Comparison of ENCODE assay signal across 17 cellular contexts in the genomic region with DNA sequence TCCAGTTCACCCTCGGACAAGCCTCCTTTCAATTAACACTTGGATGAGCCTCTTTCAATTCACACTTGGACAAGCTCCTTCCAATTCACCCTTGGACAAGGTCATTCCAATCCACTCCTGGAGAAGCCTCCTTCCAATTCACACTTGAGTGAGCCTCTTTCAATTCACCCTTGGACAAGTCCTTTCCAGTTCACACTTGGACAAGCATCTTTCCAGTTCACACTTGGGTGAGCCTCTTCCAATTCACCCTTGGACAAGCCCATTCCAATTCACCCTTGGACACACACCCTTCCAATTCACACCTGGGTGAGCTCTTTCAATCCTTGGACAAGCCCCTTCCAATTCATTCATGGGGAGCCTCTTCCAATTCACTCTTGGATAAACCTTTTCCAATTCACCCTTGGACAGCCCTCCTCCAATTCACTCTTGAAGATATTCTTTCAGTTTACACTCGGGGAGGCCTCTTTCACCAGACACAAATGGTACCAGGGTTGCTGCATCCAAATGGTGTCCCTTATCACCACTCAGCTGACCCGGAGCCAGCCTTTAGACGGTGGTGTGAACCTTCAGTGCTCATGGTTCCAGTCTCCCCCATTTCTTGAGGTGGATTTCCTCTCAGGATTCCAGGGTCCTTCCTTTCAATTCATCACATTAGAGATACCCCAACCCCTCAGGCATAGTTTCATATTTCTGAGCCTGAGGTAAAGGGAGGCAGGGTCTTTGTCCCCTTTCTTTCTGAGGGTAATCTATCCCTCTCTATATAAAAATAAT.
"Had no signal": no experiment of that assay in that cellular context is flagged by ENCODE, and none has a peak within 500 bp of the region (broad histone marks: within the 10 kb centered on the region; RNA-seq: fewer than 3 reads in every experiment).

No MANE protein-coding gene starts in this region.

- DNase-seq: activated B cell treated with CpG ODN at 0.5 μM for 24 hours, Kasumi-1, MV-4-11, NCI-H1436 treated with DMSO at 0.1 percent for 48 hours, SIG-M5 had no signal

- H3K4me3 Mint-ChIP-seq: activated B cell treated with CpG ODN at 0.5 μM for 24 hours; activated CD8-positive, alpha-beta T cell treated with anti-CD3 and anti-CD28 coated beads for 36 hours; activated naive CD8-positive, alpha-beta T cell; activated naive CD8-positive, alpha-beta T cell treated with anti-CD3 and anti-CD28 coated beads, Interleukin-2, amount 50 U/mL, for 24 hours; activated T-cell treated with anti-CD3 and anti-CD28 coated beads, Interleukin-2, amount 50 U/mL, for 72 hours; activated T-helper 17 cell treated with anti-CD3 and anti-CD28 coated beads, Interleukin-2, amount 50 U/mL, for 72 hours; T-cell had no signal

- H3K27me3 ChIP-seq: MG63 had no signal

- ATAC-seq: activated CD8-positive, alpha-beta T cell treated with anti-CD3 and anti-CD28 coated beads for 36 hours; activated naive CD8-positive, alpha-beta T cell treated with anti-CD3 and anti-CD28 coated beads, Interleukin-2, amount 50 U/mL, for 24 hours; activated T-helper 17 cell treated with anti-CD3 and anti-CD28 coated beads, Interleukin-2, amount 50 U/mL, for 72 hours; T-cell had no signal

- H2AFZ ChIP-seq: PC-9 had no signal

- H3K36me3 ChIP-seq: MG63 had no signal

- H3K4me3 ChIP-seq: MG63, PC-9 had no signal

- H3K9me3 Mint-ChIP-seq: activated B cell treated with CpG ODN at 0.5 μM for 24 hours; activated CD8-positive, alpha-beta T cell treated with anti-CD3 and anti-CD28 coated beads for 36 hours; activated naive CD8-positive, alpha-beta T cell treated with anti-CD3 and anti-CD28 coated beads, Interleukin-2, amount 50 U/mL, for 24 hours; activated T-cell treated with anti-CD3 and anti-CD28 coated beads, Interleukin-2, amount 50 U/mL, for 72 hours; activated T-helper 17 cell treated with anti-CD3 and anti-CD28 coated beads, Interleukin-2, amount 50 U/mL, for 72 hours; T-cell had no signal

- H3K36me3 Mint-ChIP-seq: activated naive CD8-positive, alpha-beta T cell; brain; T-cell had no signal

- H3K27ac ChIP-seq: PC-9, RWPE1, VCaP had no signal

- H3K9me3 ChIP-seq: MG63 had no signal

- H3K27ac Mint-ChIP-seq: activated B cell treated with CpG ODN at 0.5 μM for 24 hours; activated CD8-positive, alpha-beta T cell treated with anti-CD3 and anti-CD28 coated beads for 36 hours; activated naive CD8-positive, alpha-beta T cell; activated naive CD8-positive, alpha-beta T cell treated with anti-CD3 and anti-CD28 coated beads, Interleukin-2, amount 50 U/mL, for 24 hours; activated T-cell treated with anti-CD3 and anti-CD28 coated beads, Interleukin-2, amount 50 U/mL, for 72 hours; activated T-helper 17 cell treated with anti-CD3 and anti-CD28 coated beads, Interleukin-2, amount 50 U/mL, for 72 hours; T-cell had no signal

- FAIRE-seq: colon had no signal

- H3K4me1 Mint-ChIP-seq: activated naive CD8-positive, alpha-beta T cell treated with anti-CD3 and anti-CD28 coated beads, Interleukin-2, amount 50 U/mL, for 24 hours; activated T-helper 17 cell treated with anti-CD3 and anti-CD28 coated beads, Interleukin-2, amount 50 U/mL, for 72 hours had no signal
